In the genomic region with DNA sequence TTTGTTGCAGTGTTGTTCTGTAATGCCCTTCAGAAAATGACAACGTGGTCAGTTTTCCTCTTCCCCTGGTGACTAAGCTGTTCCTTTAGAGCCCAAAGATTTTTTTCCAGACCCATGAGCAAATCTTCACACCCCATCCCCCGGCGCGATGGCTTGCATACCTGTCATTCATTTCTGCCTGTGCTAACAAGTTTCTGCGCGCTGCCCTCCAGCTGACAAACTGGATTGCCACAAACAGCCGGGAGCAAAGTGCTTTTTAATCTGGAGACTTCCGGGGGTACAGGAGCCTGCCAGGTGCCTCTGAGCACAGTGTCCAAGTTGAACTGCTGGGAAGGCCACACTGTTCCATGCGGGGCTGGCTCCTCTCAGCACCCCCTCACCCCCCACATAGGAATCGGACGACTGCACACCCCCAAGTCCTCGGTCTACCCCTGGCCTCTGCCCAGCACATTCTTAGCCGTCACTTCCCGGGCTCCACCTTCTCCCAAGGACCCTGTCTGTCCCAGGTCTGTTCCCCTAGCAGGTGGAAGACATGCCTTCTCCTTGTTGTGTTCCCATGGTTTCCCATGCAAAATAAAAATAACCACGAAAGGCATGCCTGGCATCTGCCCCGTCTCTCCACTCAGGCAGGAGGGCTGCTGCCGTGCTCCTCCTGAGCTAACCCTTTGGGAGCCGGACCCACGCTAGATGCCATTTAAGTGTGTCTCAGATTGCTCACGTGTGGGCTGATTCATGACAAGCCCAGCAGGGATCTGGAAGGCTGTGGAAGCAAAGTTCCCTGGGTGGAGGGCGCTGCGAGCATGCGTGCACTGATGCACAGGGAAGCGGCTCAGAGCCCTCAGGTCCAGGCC, we compare ENCODE assay signal across 1 cellular context.
TF ChIP-seq lines count a peak whose summit lies in the region.

No MANE protein-coding gene starts in this region.

TF ChIP-seq in GM23338, 12 proteins besides CTCF, POLR2A, EP300 and RAD21 (continued from another document):
- no peak for TF ChIP-seq ZNF462 (CRISPR knock-in tag; IDR thresholded peaks at IDR 0.05)
- TF ChIP-seq EZH2 (IDR thresholded peaks at IDR 0.05; ENCODE audit: low read depth, unreplicated experiment) = no peak
- no peak for TF ChIP-seq ETS1 (IDR thresholded peaks at IDR 0.05)
- TF ChIP-seq ZNF114 (CRISPR knock-in tag; IDR thresholded peaks at IDR 0.05) = no peak
TF ChIP-seq in GM23338: peak in this region for 0.
